12 cellular contexts compared by ENCODE assay signal in genomic region chr12:92398565-92399309, GRCh38.
DNase-seq lines count a peak whose midpoint lies in the region; ATAC-seq, FAIRE-seq and TF ChIP-seq lines count a peak whose summit lies in the region.
"Had no signal": no experiment of that assay in that cellular context is flagged by ENCODE, and none has a peak within 500 bp of the region (broad histone marks: within the 10 kb centered on the region; RNA-seq: fewer than 3 reads in every experiment).

No MANE protein-coding gene starts in this region.

- peaks cover 15% of the 10 kb centered on the region for H3K9me3 ChIP-seq in KOPT-K1 (ENCODE audit: insufficient read depth, low read length, poor library complexity, severe bottlenecking)
- no peaks in the 10 kb centered on the region for H3K9me3 ChIP-seq in colonic mucosa
- H3K9me3 ChIP-seq in body of pancreas, result peaks cover 0 to 5% (median 0%) of the 10 kb centered on the region in 3 donors
- H3K9me3 ChIP-seq: SJSA1 had no signal

- peaks cover 11% of the 10 kb centered on the region for H3K9me3 Mint-ChIP-seq in neural crest cell

- ATAC-seq in HG02884 (IDR thresholded peaks at IDR 0.05; ENCODE audit: unreplicated experiment), result no peak
- no peak for ATAC-seq in body of pancreas

- H3K27ac ChIP-seq in KOPT-K1 (ENCODE audit: low read depth, low read length, poor library complexity, severe bottlenecking), result peak overlapping the region; percentile 55
- peak overlapping the region; percentile 27 for H3K27ac ChIP-seq in colonic mucosa
- no peak overlapping the region for H3K27ac ChIP-seq in body of pancreas
- H3K27ac ChIP-seq: SJSA1 had no signal

- no peak for TF ChIP-seq CTCF in colonic mucosa (IDR thresholded peaks at IDR 0.05)
- no peak for TF ChIP-seq CTCF in neural crest cell (conservative IDR thresholded peaks at IDR 0.05)
- no peak for TF ChIP-seq CTCF in body of pancreas (IDR thresholded peaks at IDR 0.05)

- H3K4me3 ChIP-seq in colonic mucosa, result no peak overlapping the region
- no peak overlapping the region for H3K4me3 ChIP-seq in body of pancreas
- H3K4me3 ChIP-seq: SJSA1 had no signal

- H3K36me3 ChIP-seq in KOPT-K1 (ENCODE audit: insufficient read depth, low read length) (no peaks in the 10 kb centered on the region), colonic mucosa (no peaks in the 10 kb centered on the region), body of pancreas (replicated peaks in 1 of 2; ENCODE audit: insufficient read depth in 1 of 2, low read depth in 2 of 2) (no peaks in the 10 kb centered on the region)
- H3K36me3 ChIP-seq: SJSA1 had no signal

- intact Hi-C loops in colonic mucosa (cut with DNase I), result no loop called here
- intact Hi-C loops in body of pancreas (cut with DNase I), result no loop called here

- no peaks in the 10 kb centered on the region for H3K4me1 ChIP-seq in colonic mucosa
- H3K4me1 ChIP-seq in body of pancreas, result no peaks in the 10 kb centered on the region
- H3K4me1 ChIP-seq: SJSA1 had no signal

- peak overlapping the region; percentile 47 for H3K27ac Mint-ChIP-seq in neural crest cell (ENCODE audit: unreplicated experiment)
- H3K27ac Mint-ChIP-seq: dendritic cell treated with granulocyte-macrophage colony-stimulating factor and Interleukin-4, amounts not matched to agents 40 ng/mL and 50 ng/mL, for 4 days; progenitor cell of endocrine pancreas had no signal

- TF ChIP-seq POLR2A in GM12891 (IDR thresholded peaks at IDR 0.05; ENCODE audit: low read depth, low read length), result no peak
- TF ChIP-seq POLR2A in body of pancreas (IDR thresholded peaks at IDR 0.05), result no peak

- H3K27me3 ChIP-seq in colonic mucosa, result no peaks in the 10 kb centered on the region
- H3K27me3 ChIP-seq in body of pancreas, result no peaks in the 10 kb centered on the region
- H3K27me3 ChIP-seq: SJSA1 had no signal

- no peak overlapping the region for H3K9ac ChIP-seq in colonic mucosa (ENCODE audit: low read depth in 2 of 2, low read length in 2 of 2)

- H3K36me3 Mint-ChIP-seq in neural crest cell (ENCODE audit: low read depth), result peaks cover 12% of the 10 kb centered on the region

- no peaks in the 10 kb centered on the region for H3K27me3 Mint-ChIP-seq in neural crest cell (ENCODE audit: low read depth)
- H3K27me3 Mint-ChIP-seq: progenitor cell of endocrine pancreas had no signal

- DNase-seq in GM12891 (ENCODE audit: insufficient read length, low spot score) (no peak), colonic mucosa (no peak), neural crest cell (ENCODE audit: low read depth, low spot score) (no peak), AG20443 (ENCODE audit: low spot score) (no peak), body of pancreas (no peak)
- no peak for DNase-seq in stimulated activated CD4-positive, alpha-beta T cell treated with anti-CD3 and anti-CD28 coated beads, Interleukin-2, amount 100 ng/mL, for 48 hours
- DNase-seq: activated CD8-positive, alpha-beta memory T cell treated with anti-CD3 and anti-CD28 coated beads, Interleukin-2, amount 50 U/mL, for 4 hours had no signal

- no peak overlapping the region for H3K4me3 Mint-ChIP-seq in neural crest cell
- H3K4me3 Mint-ChIP-seq: dendritic cell treated with granulocyte-macrophage colony-stimulating factor and Interleukin-4, amounts not matched to agents 40 ng/mL and 50 ng/mL, for 4 days had no signal

- 78 to 79% methylated on average over 8 of the region's 8 CpGs for WGBS in body of pancreas, 2 donors

- peak; percentile 68 for FAIRE-seq in GM12891 (lab: Jason Lieb, UNC)

- no peaks in the 10 kb centered on the region for H3K4me1 Mint-ChIP-seq in neural crest cell

TF ChIP-seq in GM12891, 5 proteins besides CTCF, POLR2A, EP300 and RAD21:
- TF ChIP-seq SPI1 (IDR thresholded peaks at IDR 0.05; ENCODE audit: low read depth, low read length) (no peak), PAX5 (IDR thresholded peaks at IDR 0.05; ENCODE audit: insufficient read depth, low read length, severe bottlenecking) (no peak), POLR2AphosphoS5 (IDR thresholded peaks at IDR 0.05; ENCODE audit: low read depth, low read length) (no peak), TAF1 (IDR thresholded peaks at IDR 0.05; ENCODE audit: low read depth, low read length) (no peak), POU2F2 (IDR thresholded peaks at IDR 0.05; ENCODE audit: low read depth, low read length) (no peak)

Comparison
In these comparisons a context has a peak if more than half of its experiments do, and no peak if none do; other contexts are left out.
1. H3K27ac ChIP-seq: peak in KOPT-K1 (single experiment) and colonic mucosa (single experiment); none in body of pancreas (0 of 4).